In the genomic region with DNA sequence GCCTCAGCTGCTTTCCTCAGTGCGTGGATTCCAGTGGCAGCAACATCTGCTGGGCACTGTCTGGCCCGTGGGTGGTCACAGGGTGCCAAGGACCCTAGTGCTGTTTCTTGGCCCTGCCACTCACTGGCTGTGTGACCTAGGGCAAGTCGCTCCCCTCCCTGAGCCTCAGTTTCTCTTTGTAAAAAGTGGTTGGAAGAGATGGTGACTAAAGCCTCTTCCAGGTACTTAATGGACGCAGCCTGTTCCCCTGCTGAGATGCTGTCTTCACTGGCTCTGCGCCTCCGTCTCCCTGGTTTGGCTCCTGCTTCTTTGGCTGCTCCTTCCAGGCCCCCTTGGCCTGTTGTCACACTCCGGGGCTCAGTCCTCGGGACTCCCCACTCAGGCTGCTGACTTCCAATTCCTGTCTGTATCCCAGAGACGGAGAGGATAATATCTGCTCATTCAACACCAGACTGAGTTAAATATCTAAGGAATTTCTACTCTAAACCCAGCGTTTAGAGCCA, we compare ENCODE assay signal across 1 cellular context.
TF ChIP-seq lines count a peak whose summit lies in the region.

No MANE protein-coding gene starts in this region.

TF ChIP-seq in A549, 52 proteins besides CTCF, POLR2A, EP300 and RAD21 (continued from another document):
- TF ChIP-seq, protein P1, sequence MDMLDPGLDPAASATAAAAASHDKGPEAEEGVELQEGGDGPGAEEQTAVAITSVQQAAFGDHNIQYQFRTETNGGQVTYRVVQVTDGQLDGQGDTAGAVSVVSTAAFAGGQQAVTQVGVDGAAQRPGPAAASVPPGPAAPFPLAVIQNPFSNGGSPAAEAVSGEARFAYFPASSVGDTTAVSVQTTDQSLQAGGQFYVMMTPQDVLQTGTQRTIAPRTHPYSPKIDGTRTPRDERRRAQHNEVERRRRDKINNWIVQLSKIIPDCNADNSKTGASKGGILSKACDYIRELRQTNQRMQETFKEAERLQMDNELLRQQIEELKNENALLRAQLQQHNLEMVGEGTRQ (IDR thresholded peaks at IDR 0.05): no peak
